ENCODE assay signal across 1 cellular context in genomic region chr21:43922949-43923348, GRCh38.
TF ChIP-seq lines count a peak whose summit lies in the region.

No MANE protein-coding gene starts in this region.

TF ChIP-seq in GM12878, 131 proteins besides CTCF, POLR2A, EP300 and RAD21 (continued from another document):
- TF ChIP-seq CEBPZ (IDR thresholded peaks at IDR 0.05; ENCODE audit: low read depth, low read length), result no peak
- TF ChIP-seq MYC (IDR thresholded peaks at IDR 0.05; ENCODE audit: insufficient read depth, insufficient read length, insufficient replicate concordance, low read length, severe bottlenecking), result no peak
- no peak for TF ChIP-seq MEF2A (IDR thresholded peaks at IDR 0.05; ENCODE audit: insufficient read depth, low read depth, low read length)
- TF ChIP-seq NR2C1 (IDR thresholded peaks at IDR 0.05), result no peak
- no peak for TF ChIP-seq ETV6 (conservative IDR thresholded peaks at IDR 0.05 in 1 of 2, IDR thresholded peaks at IDR 0.05 in 1 of 2; ENCODE audit: borderline replicate concordance in 1 of 2, low read depth in 1 of 2)
- no peak for TF ChIP-seq RCOR1 (conservative IDR thresholded peaks at IDR 0.05; ENCODE audit: low read depth, low read length)
- TF ChIP-seq ZBED1 (IDR thresholded peaks at IDR 0.05; ENCODE audit: borderline replicate concordance), result no peak
- no peak for TF ChIP-seq SRF (IDR thresholded peaks at IDR 0.05; ENCODE audit: low read depth in 2 of 2, low read length in 2 of 2)
- TF ChIP-seq WRNIP1 (IDR thresholded peaks at IDR 0.05; ENCODE audit: borderline replicate concordance, low read depth, low read length), result no peak
- no peak for TF ChIP-seq USF1 (IDR thresholded peaks at IDR 0.05; ENCODE audit: borderline replicate concordance, extremely low read length, insufficient read depth, low read depth, low read length)
- TF ChIP-seq MXI1 (IDR thresholded peaks at IDR 0.05; ENCODE audit: low read depth, low read length), result no peak
- TF ChIP-seq SMARCA5 (IDR thresholded peaks at IDR 0.05), result no peak
- no peak for TF ChIP-seq ATF2 (IDR thresholded peaks at IDR 0.05; ENCODE audit: low read length)
- no peak for TF ChIP-seq SPI1 (IDR thresholded peaks at IDR 0.05; ENCODE audit: borderline replicate concordance, insufficient read depth, low read depth, low read length)
- no peak for TF ChIP-seq RUNX3 (IDR thresholded peaks at IDR 0.05; ENCODE audit: low read length)
- TF ChIP-seq JUND (IDR thresholded peaks at IDR 0.05; ENCODE audit: low read depth, low read length), result no peak
